In the genomic region with DNA sequence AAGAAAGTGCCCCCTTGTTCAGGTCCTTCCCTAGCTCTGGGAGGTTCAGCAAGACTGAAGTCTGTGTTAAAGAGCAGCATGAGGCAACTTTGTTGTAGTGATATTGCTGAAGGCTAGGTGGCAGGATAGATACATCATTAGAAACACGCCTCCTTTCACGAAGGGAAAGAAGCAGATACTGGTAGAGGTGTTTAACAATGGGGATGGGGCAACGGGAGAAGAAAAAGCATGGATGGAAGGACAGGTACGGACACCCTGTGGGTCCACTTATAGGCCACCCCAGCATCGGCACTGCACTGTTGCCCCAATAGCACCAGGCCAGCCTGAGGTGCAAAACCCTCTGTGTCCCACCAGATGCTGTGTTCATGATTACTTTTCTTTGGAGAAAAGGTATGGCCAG, we compare ENCODE assay signal across 8 cellular contexts. TPM values are rescaled to one million over a fixed set of nuclear protein-coding genes. Genes with fewer than 3 reads are reported as not detected.
A peak's percentile ranks its signal among the peaks of the same experiment; 100 is the strongest.
DNase-seq lines count a peak whose midpoint lies in the region; ATAC-seq, FAIRE-seq and TF ChIP-seq lines count a peak whose summit lies in the region.

No MANE protein-coding gene starts in this region.

- H3K9me3 Mint-ChIP-seq in mesothelial cell of epicardium = no peaks in the 10 kb centered on the region

- peak; percentile 62 for DNase-seq in AG08395 (ENCODE audit: low spot score)
- peak; percentile 71 for DNase-seq in M059J (ENCODE audit: low read depth)
- DNase-seq in RCC 7860 (ENCODE audit: low spot score) = peak; percentile 65
- DNase-seq in dorsolateral prefrontal cortex = peak in 1 of 10 donors; percentile 30
- no peak for DNase-seq in mesothelial cell of epicardium (ENCODE audit: low spot score in 2 of 2, unreplicated experiment in 2 of 2)

- H3K4me3 Mint-ChIP-seq in mesothelial cell of epicardium = no peak overlapping the region

- no peak overlapping the region for H3K27ac Mint-ChIP-seq in mesothelial cell of epicardium

- H3K27me3 ChIP-seq in dorsolateral prefrontal cortex = peaks cover 0 to 12% (median 0%) of the 10 kb centered on the region in 45 donors

- peak overlapping the region in 1 of 59 donors; percentile 21 for H3K4me3 ChIP-seq in dorsolateral prefrontal cortex

- TF ChIP-seq POLR2A in GM18505 (IDR thresholded peaks at IDR 0.05; ENCODE audit: borderline replicate concordance, extremely low read depth, insufficient read depth, insufficient read length) = no peak

- peak; percentile 51 for FAIRE-seq in RCC 7860 (lab: Jason Lieb, UNC)

- peak; percentile 61 for ATAC-seq in GM18505 (IDR thresholded peaks at IDR 0.05; ENCODE audit: unreplicated experiment)
- no peak for ATAC-seq in GM19467 (IDR thresholded peaks at IDR 0.05; ENCODE audit: unreplicated experiment)
- no peak for ATAC-seq in GM21737 (IDR thresholded peaks at IDR 0.05; ENCODE audit: unreplicated experiment)

- peak overlapping the region in 2 of 59 donors; percentile 36 to 41 for H3K27ac ChIP-seq in dorsolateral prefrontal cortex

- H3K36me3 Mint-ChIP-seq in mesothelial cell of epicardium = no peaks in the 10 kb centered on the region

- H3K4me1 Mint-ChIP-seq in mesothelial cell of epicardium = peaks cover 26% of the 10 kb centered on the region

- no peaks in the 10 kb centered on the region for H3K27me3 Mint-ChIP-seq in mesothelial cell of epicardium (ENCODE audit: low read depth)

- intact Hi-C loops in dorsolateral prefrontal cortex (cut with DNase I) = loop anchor here (2.0 to 10.0 kb wide), 8 partner anchors 96 to 1058 kb away; no protein-coding TSS in a partner anchor

- peak in 55 of 56 donors; percentile 23 to 80 (median 68) for TF ChIP-seq CTCF in dorsolateral prefrontal cortex (IDR thresholded peaks at IDR 0.05 in 54 of 56, conservative IDR thresholded peaks at IDR 0.05 in 2 of 56; ENCODE audit: low read depth in 1 of 56, partially characterized antibody in 56 of 56)
- peak; percentile 28 for TF ChIP-seq CTCF in mesothelial cell of epicardium (IDR thresholded peaks at IDR 0.05; ENCODE audit: unreplicated experiment)

RNA-seq across cellular contexts. Expression of a gene that starts 3.5 kb away (rescaled TPM):
- 677 and 1,398 TPM in 2 replicates for total RNA-seq in M059J (2014; rRNA removed; shearing (Covaris generic))
- total RNA-seq in dorsolateral prefrontal cortex (100 to 1,000 TPM in 4 of 120 experiments, 10 to 100 TPM in 116; 21.9 to 125 (median 57.7) TPM), mesothelial cell of epicardium (415 to 456 TPM (median 447 TPM) in 3 replicates)

Comparison
In these comparisons a context has a peak if more than half of its experiments do, and no peak if none do; other contexts are left out.
1. DNase-seq: peak in AG08395 (single experiment), M059J (single experiment) and RCC 7860 (single experiment); none in mesothelial cell of epicardium (0 of 2).